11 cellular contexts compared by ENCODE assay signal in the genomic region with DNA sequence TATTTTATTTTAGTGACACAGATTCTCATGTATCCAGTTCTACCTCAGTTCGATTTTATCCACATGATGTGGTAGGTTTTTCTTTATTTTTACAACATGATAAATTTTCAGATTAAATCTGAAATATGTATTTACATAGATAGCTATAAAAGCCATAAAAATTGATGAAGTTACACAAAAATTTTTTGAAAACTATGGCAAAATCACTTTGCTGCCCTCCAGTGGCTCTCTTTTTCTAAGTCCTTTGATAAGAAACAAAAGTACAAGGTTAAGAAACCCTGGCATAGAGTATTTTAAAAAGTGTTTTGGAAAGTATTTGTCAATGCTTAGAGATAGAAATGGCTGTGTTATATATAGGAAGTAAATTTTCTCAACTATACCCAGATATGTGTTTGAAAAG.
DNase-seq lines count a peak whose midpoint lies in the region; ATAC-seq and TF ChIP-seq lines count a peak whose summit lies in the region.
"Had no signal": no experiment of that assay in that cellular context is flagged by ENCODE, and none has a peak within 500 bp of the region (broad histone marks: within the 10 kb centered on the region; RNA-seq: fewer than 3 reads in every experiment).

No MANE protein-coding gene starts in this region.

- H3K4me3 ChIP-seq in cardiac muscle cell (no peak overlapping the region), RWPE2 (ENCODE audit: severe bottlenecking) (no peak overlapping the region), fibroblast of lung (replicated peaks in 1 of 4; ENCODE audit: control extremely low read depth in 1 of 4, insufficient read depth in 1 of 4, low read depth in 3 of 4, low read length in 4 of 4) (no peak overlapping the region), tibial nerve (no peak overlapping the region)
- H3K4me3 ChIP-seq: vagina had no signal

- peak overlapping the region; percentile 61 for H3K27ac Mint-ChIP-seq in stimulated activated effector memory CD8-positive, alpha-beta T cell treated with anti-CD3 and anti-CD28 coated beads, Interleukin-12 subunit alpha, Interleukin-12 subunit beta, amount 100 ng/mL, for 72 hours
- H3K27ac Mint-ChIP-seq: nephron had no signal

- no peak for ATAC-seq in RWPE2 (ENCODE audit: low read depth)
- no peak for ATAC-seq in stimulated activated effector memory CD8-positive, alpha-beta T cell treated with anti-CD3 and anti-CD28 coated beads, Interleukin-12 subunit alpha, Interleukin-12 subunit beta, amount 100 ng/mL, for 72 hours
- ATAC-seq in GM21737 (IDR thresholded peaks at IDR 0.05; ENCODE audit: unreplicated experiment) = no peak

- no peak overlapping the region for H3K9ac ChIP-seq in fibroblast of lung (ENCODE audit: insufficient read depth, low read length)

- H3K36me3 ChIP-seq in cardiac muscle cell = peaks cover 14% of the 10 kb centered on the region
- peaks cover 57% of the 10 kb centered on the region for H3K36me3 ChIP-seq in RWPE2 (ENCODE audit: low read depth)
- peaks cover 2% of the 10 kb centered on the region for H3K36me3 ChIP-seq in fibroblast of lung (ENCODE audit: control insufficient read depth, insufficient read depth, low read length)
- peaks cover 0 to 27% (median 0%) of the 10 kb centered on the region in 3 donors for H3K36me3 ChIP-seq in tibial nerve

- H3K27me3 ChIP-seq in cardiac muscle cell (no peaks in the 10 kb centered on the region), RWPE2 (ENCODE audit: insufficient read depth, poor library complexity, severe bottlenecking) (no peaks in the 10 kb centered on the region), fibroblast of lung (ENCODE audit: control insufficient read depth, insufficient read depth, low read length) (no peaks in the 10 kb centered on the region), tibial nerve (no peaks in the 10 kb centered on the region)
- H3K27me3 ChIP-seq: vagina had no signal

- no peak overlapping the region for H3K4me2 ChIP-seq in fibroblast of lung (ENCODE audit: extremely low read depth, insufficient read depth, low read length)

- H3K27ac ChIP-seq in cardiac muscle cell (no peak overlapping the region), RWPE2 (ENCODE audit: poor library complexity, severe bottlenecking) (no peak overlapping the region), fibroblast of lung (ENCODE audit: insufficient read depth, low read length) (no peak overlapping the region), tibial nerve (no peak overlapping the region)
- H3K27ac ChIP-seq: epithelial cell of prostate, vagina had no signal

- H2AFZ ChIP-seq in fibroblast of lung (ENCODE audit: low read length) = no peak overlapping the region

- no peak for TF ChIP-seq EP300 in tibial nerve (IDR thresholded peaks at IDR 0.05)

- H3K4me3 Mint-ChIP-seq in stimulated activated effector memory CD8-positive, alpha-beta T cell treated with anti-CD3 and anti-CD28 coated beads, Interleukin-12 subunit alpha, Interleukin-12 subunit beta, amount 100 ng/mL, for 72 hours = no peak overlapping the region
- H3K4me3 Mint-ChIP-seq: nephron had no signal

- H3K4me1 ChIP-seq in cardiac muscle cell (ENCODE audit: low read depth) (peaks cover 9% of the 10 kb centered on the region), RWPE2 (ENCODE audit: insufficient read depth, poor library complexity, severe bottlenecking) (peaks cover 7% of the 10 kb centered on the region), fibroblast of lung (ENCODE audit: control insufficient read depth, extremely low read depth, insufficient read depth, low read length) (no peaks in the 10 kb centered on the region), tibial nerve (no peaks in the 10 kb centered on the region)
- H3K4me1 ChIP-seq: vagina had no signal

- no peak for TF ChIP-seq POLR2A in tibial nerve (IDR thresholded peaks at IDR 0.05)

- H3K79me2 ChIP-seq in fibroblast of lung (ENCODE audit: control insufficient read depth, insufficient read depth, low read length) = no peaks in the 10 kb centered on the region

- intact Hi-C loops in cardiac septum (cut with DNase I) = no loop called here

- H3K4me1 Mint-ChIP-seq in stimulated activated effector memory CD8-positive, alpha-beta T cell treated with anti-CD3 and anti-CD28 coated beads, Interleukin-12 subunit alpha, Interleukin-12 subunit beta, amount 100 ng/mL, for 72 hours = peaks cover 20% of the 10 kb centered on the region
- H3K4me1 Mint-ChIP-seq: nephron had no signal

- H3K9me3 Mint-ChIP-seq in stimulated activated effector memory CD8-positive, alpha-beta T cell treated with anti-CD3 and anti-CD28 coated beads, Interleukin-12 subunit alpha, Interleukin-12 subunit beta, amount 100 ng/mL, for 72 hours = no peaks in the 10 kb centered on the region
- H3K9me3 Mint-ChIP-seq: nephron had no signal

- H4K20me1 ChIP-seq in fibroblast of lung (ENCODE audit: control insufficient read depth, extremely low read depth, insufficient read depth, low read length) = no peaks in the 10 kb centered on the region

- H3K9me3 ChIP-seq in cardiac muscle cell (ENCODE audit: low read depth) (no peaks in the 10 kb centered on the region), RWPE2 (ENCODE audit: severe bottlenecking) (no peaks in the 10 kb centered on the region), fibroblast of lung (ENCODE audit: control insufficient read depth, insufficient read depth, low read depth, low read length) (no peaks in the 10 kb centered on the region), tibial nerve (no peaks in the 10 kb centered on the region)
- H3K9me3 ChIP-seq: vagina had no signal

- peak in 1 of 2 donors; percentile 11 for DNase-seq in cardiac muscle cell (ENCODE audit: low read depth in 1 of 2, low spot score in 1 of 2)
- DNase-seq in cardiac septum (ENCODE audit: low spot score) = no peak
- DNase-seq in RWPE2 (ENCODE audit: low spot score) = no peak
- no peak for DNase-seq in fibroblast of lung (ENCODE audit: low read depth in 2 of 2)
- no peak for DNase-seq in stimulated activated effector memory CD8-positive, alpha-beta T cell treated with anti-CD3 and anti-CD28 coated beads, Interleukin-12 subunit alpha, Interleukin-12 subunit beta, amount 100 ng/mL, for 72 hours (ENCODE audit: low spot score in 2 of 2)
- DNase-seq in midbrain (lab: John Stamatoyannopoulos, UW) = no peak
- DNase-seq in tibial nerve (ENCODE audit: low spot score in 2 of 2) = no peak

- TF ChIP-seq CTCF in cardiac muscle cell (IDR thresholded peaks at IDR 0.05; ENCODE audit: low read depth, low read length) = peak; percentile 41
- peak; percentile 61 for TF ChIP-seq CTCF in RWPE2 (IDR thresholded peaks at IDR 0.05; ENCODE audit: poor library complexity, severe bottlenecking)
- TF ChIP-seq CTCF in fibroblast of lung (conservative IDR thresholded peaks at IDR 0.05 in 1 of 2, IDR thresholded peaks at IDR 0.05 in 1 of 2; ENCODE audit: low read depth in 1 of 2, low read length in 2 of 2) = peak; percentile 18 to 25
- TF ChIP-seq CTCF in tibial nerve (IDR thresholded peaks at IDR 0.05) = no peak

- H3K36me3 Mint-ChIP-seq in stimulated activated effector memory CD8-positive, alpha-beta T cell treated with anti-CD3 and anti-CD28 coated beads, Interleukin-12 subunit alpha, Interleukin-12 subunit beta, amount 100 ng/mL, for 72 hours = peaks cover 57% of the 10 kb centered on the region

- WGBS in tibial nerve, 2 donors = 91 to 95% methylated on average over 1 of the region's 1 CpG

Comparison
In these comparisons a context has a peak if more than half of its experiments do, and no peak if none do; other contexts are left out.
1. CTCF ChIP-seq: peak in cardiac muscle cell (single experiment), RWPE2 (single experiment) and fibroblast of lung (2 of 2); none in tibial nerve (0 of 5).